Comparison of ENCODE assay signal across 34 cellular contexts in genomic region chr12:65164244-65164643, GRCh38. TPM values are rescaled to one million over a fixed set of nuclear protein-coding genes. Genes with fewer than 3 reads are reported as not detected.
"Had no signal": no experiment of that assay in that cellular context is flagged by ENCODE, and none has a peak within 500 bp of the region (broad histone marks: within the 10 kb centered on the region; RNA-seq: fewer than 3 reads in every experiment).

No MANE protein-coding gene starts in this region.

- DNase-seq: Karpas-422, NCI-H1048, NCI-H1092, NCI-H1092 treated with DMSO at 0.1 percent for 48 hours, NCI-H1105, NCI-H1105 treated with DMSO at 0.1 percent for 48 hours, NCI-H1417, NCI-H1417 treated with DMSO at 0.1 percent for 48 hours, NCI-H1436, NCI-H1436 treated with DMSO at 0.1 percent for 48 hours, NCI-H146, NCI-H1694, NCI-H1694 treated with DMSO at 0.1 percent for 48 hours, NCI-H187, NCI-H187 treated with DMSO at 0.1 percent for 48 hours, NCI-H1930, NCI-H2029, NCI-H2029 treated with DMSO at 0.1 percent for 48 hours, NCI-H2081, NCI-H2081 treated with DMSO at 0.1 percent for 48 hours, NCI-H2107, NCI-H2171, NCI-H2171 treated with DMSO at 0.1 percent for 48 hours, NCI-H2227 treated with DMSO at 0.1 percent for 48 hours, NCI-H226, NCI-H345, NCI-H446, NCI-H446 treated with DMSO at 0.1 percent for 48 hours, NCI-H510A, NCI-H510A treated with DMSO at 0.1 percent for 48 hours, NCI-H524, NCI-H524 treated with DMSO at 0.1 percent for 48 hours had no signal

RNA-seq across cellular contexts. Expression of gene WIF1, which starts 43.1 kb away (rescaled TPM):
- total RNA-seq: MCF 10A, NCI-H460 had no signal
